In genomic region chr14:101616202-101616601, GRCh38 we compare ENCODE assay signal across 1 cellular context.
TF ChIP-seq lines count a peak whose summit lies in the region.

No MANE protein-coding gene starts in this region.

TF ChIP-seq in K562, 482 proteins besides CTCF, POLR2A, EP300 and RAD21 (continued from another document):
- TF ChIP-seq, protein P1, sequence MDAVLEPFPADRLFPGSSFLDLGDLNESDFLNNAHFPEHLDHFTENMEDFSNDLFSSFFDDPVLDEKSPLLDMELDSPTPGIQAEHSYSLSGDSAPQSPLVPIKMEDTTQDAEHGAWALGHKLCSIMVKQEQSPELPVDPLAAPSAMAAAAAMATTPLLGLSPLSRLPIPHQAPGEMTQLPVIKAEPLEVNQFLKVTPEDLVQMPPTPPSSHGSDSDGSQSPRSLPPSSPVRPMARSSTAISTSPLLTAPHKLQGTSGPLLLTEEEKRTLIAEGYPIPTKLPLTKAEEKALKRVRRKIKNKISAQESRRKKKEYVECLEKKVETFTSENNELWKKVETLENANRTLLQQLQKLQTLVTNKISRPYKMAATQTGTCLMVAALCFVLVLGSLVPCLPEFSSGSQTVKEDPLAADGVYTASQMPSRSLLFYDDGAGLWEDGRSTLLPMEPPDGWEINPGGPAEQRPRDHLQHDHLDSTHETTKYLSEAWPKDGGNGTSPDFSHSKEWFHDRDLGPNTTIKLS (IDR thresholded peaks at IDR 0.05; ENCODE audit: borderline replicate concordance, low read depth), result no peak
- TF ChIP-seq ATF7 (IDR thresholded peaks at IDR 0.05), result no peak
- no peak for TF ChIP-seq MEIS2 (IDR thresholded peaks at IDR 0.05; ENCODE audit: partially characterized antibody)
- TF ChIP-seq HINFP (tag; conservative IDR thresholded peaks at IDR 0.05; ENCODE audit: low read depth), result no peak
- no peak for TF ChIP-seq EP400 (IDR thresholded peaks at IDR 0.05)
- TF ChIP-seq, protein P2, sequence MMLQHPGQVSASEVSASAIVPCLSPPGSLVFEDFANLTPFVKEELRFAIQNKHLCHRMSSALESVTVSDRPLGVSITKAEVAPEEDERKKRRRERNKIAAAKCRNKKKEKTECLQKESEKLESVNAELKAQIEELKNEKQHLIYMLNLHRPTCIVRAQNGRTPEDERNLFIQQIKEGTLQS (IDR thresholded peaks at IDR 0.05), result no peak
- TF ChIP-seq, protein P2 (CRISPR knock-in tag; conservative IDR thresholded peaks at IDR 0.05), result no peak
- TF ChIP-seq MAFK (IDR thresholded peaks at IDR 0.05; ENCODE audit: low read length), result no peak
- no peak for TF ChIP-seq ZNF830 (CRISPR knock-in tag; IDR thresholded peaks at IDR 0.05)
- no peak for TF ChIP-seq ZNF23 (CRISPR knock-in tag; IDR thresholded peaks at IDR 0.05)
- no peak for TF ChIP-seq CBX2 (IDR thresholded peaks at IDR 0.05; ENCODE audit: insufficient read depth, low read length, poor library complexity, severe bottlenecking)
- no peak for TF ChIP-seq ZBTB7A (IDR thresholded peaks at IDR 0.05; ENCODE audit: borderline replicate concordance, control insufficient read depth, low read depth, low read length)
- no peak for TF ChIP-seq FOXO4 (CRISPR knock-in tag; IDR thresholded peaks at IDR 0.05)
- no peak for TF ChIP-seq CC2D1A (IDR thresholded peaks at IDR 0.05)
- peak; percentile 65; the same call in 1 of the 2 replicates for TF ChIP-seq TRIM28 (IDR thresholded peaks at IDR 0.05)
- TF ChIP-seq, protein P3, sequence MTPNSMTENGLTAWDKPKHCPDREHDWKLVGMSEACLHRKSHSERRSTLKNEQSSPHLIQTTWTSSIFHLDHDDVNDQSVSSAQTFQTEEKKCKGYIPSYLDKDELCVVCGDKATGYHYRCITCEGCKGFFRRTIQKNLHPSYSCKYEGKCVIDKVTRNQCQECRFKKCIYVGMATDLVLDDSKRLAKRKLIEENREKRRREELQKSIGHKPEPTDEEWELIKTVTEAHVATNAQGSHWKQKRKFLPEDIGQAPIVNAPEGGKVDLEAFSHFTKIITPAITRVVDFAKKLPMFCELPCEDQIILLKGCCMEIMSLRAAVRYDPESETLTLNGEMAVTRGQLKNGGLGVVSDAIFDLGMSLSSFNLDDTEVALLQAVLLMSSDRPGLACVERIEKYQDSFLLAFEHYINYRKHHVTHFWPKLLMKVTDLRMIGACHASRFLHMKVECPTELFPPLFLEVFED (CRISPR knock-in tag; conservative IDR thresholded peaks at IDR 0.05), result no peak
- 0 out of 4 replicates have a peak, but pooled peaks of 1 of the 2 experiments have one; percentile 36 for TF ChIP-seq TRIM24 (IDR thresholded peaks at IDR 0.05)
- peak in 1 of 2 experiments; percentile 62; a peak in 2 of 3 replicates for TF ChIP-seq CBX3 (IDR thresholded peaks at IDR 0.05; ENCODE audit: borderline replicate concordance in 1 of 2, low read length in 2 of 2)
- TF ChIP-seq TSC22D4 (tag; IDR thresholded peaks at IDR 0.05), result no peak
